Comparison of ENCODE assay signal across 1 cellular context in the genomic region with DNA sequence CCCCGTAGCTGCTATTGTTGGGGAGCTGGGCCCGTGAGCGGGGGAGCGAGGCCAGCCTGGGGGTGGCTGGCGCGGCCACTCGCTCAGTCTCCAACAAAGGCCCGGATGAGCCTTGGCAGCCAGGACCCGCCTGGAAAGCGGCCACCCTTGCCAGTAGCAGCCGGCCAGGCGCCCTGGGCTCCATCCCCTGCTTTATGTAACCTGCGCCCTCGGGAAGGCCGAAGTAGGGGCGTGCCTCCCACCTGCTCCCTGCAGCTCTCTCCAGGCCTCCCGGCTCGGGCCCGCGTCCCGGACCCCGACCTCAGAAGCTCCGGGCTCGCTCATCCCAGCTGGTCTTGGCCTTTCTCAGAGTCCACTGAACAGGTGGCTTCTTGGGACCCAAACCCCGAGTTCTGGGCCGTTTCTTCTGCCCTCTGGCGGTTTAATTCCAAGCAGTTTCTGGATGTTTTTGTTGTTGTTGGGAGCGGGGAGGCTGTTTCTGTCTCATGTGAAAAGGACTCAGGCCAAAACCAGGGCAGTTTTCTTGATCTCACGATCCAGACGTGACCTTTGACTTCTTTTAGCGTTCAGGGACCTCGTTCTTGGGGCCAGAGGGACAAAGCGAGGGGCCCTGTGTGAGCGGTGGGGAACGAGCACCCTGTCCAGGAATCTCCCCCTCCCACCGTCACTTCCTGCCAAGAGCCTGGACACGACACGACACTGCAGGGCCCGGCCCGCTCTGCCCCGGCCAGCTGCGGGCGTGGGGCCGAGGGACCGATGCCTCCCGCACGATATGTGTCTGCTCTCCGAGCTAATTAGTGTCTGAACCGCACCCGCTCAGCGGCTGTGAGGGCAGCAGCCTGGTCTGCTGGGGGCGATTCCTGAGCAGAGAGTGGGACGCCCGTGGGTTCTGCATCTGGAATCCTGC.
TF ChIP-seq lines count a peak whose summit lies in the region.

No MANE protein-coding gene starts in this region.

TF ChIP-seq in GM23338, 12 proteins besides CTCF, POLR2A, EP300 and RAD21 (continued from another document):
- TF ChIP-seq, protein P1, sequence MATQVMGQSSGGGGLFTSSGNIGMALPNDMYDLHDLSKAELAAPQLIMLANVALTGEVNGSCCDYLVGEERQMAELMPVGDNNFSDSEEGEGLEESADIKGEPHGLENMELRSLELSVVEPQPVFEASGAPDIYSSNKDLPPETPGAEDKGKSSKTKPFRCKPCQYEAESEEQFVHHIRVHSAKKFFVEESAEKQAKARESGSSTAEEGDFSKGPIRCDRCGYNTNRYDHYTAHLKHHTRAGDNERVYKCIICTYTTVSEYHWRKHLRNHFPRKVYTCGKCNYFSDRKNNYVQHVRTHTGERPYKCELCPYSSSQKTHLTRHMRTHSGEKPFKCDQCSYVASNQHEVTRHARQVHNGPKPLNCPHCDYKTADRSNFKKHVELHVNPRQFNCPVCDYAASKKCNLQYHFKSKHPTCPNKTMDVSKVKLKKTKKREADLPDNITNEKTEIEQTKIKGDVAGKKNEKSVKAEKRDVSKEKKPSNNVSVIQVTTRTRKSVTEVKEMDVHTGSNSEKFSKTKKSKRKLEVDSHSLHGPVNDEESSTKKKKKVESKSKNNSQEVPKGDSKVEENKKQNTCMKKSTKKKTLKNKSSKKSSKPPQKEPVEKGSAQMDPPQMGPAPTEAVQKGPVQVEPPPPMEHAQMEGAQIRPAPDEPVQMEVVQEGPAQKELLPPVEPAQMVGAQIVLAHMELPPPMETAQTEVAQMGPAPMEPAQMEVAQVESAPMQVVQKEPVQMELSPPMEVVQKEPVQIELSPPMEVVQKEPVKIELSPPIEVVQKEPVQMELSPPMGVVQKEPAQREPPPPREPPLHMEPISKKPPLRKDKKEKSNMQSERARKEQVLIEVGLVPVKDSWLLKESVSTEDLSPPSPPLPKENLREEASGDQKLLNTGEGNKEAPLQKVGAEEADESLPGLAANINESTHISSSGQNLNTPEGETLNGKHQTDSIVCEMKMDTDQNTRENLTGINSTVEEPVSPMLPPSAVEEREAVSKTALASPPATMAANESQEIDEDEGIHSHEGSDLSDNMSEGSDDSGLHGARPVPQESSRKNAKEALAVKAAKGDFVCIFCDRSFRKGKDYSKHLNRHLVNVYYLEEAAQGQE (IDR thresholded peaks at IDR 0.05; ENCODE audit: unreplicated experiment) = no peak
- TF ChIP-seq POLR2AphosphoS5 (IDR thresholded peaks at IDR 0.05; ENCODE audit: low read depth) = no peak
- no peak for TF ChIP-seq EZH2 (IDR thresholded peaks at IDR 0.05; ENCODE audit: low read depth, unreplicated experiment)
- TF ChIP-seq, protein P2, sequence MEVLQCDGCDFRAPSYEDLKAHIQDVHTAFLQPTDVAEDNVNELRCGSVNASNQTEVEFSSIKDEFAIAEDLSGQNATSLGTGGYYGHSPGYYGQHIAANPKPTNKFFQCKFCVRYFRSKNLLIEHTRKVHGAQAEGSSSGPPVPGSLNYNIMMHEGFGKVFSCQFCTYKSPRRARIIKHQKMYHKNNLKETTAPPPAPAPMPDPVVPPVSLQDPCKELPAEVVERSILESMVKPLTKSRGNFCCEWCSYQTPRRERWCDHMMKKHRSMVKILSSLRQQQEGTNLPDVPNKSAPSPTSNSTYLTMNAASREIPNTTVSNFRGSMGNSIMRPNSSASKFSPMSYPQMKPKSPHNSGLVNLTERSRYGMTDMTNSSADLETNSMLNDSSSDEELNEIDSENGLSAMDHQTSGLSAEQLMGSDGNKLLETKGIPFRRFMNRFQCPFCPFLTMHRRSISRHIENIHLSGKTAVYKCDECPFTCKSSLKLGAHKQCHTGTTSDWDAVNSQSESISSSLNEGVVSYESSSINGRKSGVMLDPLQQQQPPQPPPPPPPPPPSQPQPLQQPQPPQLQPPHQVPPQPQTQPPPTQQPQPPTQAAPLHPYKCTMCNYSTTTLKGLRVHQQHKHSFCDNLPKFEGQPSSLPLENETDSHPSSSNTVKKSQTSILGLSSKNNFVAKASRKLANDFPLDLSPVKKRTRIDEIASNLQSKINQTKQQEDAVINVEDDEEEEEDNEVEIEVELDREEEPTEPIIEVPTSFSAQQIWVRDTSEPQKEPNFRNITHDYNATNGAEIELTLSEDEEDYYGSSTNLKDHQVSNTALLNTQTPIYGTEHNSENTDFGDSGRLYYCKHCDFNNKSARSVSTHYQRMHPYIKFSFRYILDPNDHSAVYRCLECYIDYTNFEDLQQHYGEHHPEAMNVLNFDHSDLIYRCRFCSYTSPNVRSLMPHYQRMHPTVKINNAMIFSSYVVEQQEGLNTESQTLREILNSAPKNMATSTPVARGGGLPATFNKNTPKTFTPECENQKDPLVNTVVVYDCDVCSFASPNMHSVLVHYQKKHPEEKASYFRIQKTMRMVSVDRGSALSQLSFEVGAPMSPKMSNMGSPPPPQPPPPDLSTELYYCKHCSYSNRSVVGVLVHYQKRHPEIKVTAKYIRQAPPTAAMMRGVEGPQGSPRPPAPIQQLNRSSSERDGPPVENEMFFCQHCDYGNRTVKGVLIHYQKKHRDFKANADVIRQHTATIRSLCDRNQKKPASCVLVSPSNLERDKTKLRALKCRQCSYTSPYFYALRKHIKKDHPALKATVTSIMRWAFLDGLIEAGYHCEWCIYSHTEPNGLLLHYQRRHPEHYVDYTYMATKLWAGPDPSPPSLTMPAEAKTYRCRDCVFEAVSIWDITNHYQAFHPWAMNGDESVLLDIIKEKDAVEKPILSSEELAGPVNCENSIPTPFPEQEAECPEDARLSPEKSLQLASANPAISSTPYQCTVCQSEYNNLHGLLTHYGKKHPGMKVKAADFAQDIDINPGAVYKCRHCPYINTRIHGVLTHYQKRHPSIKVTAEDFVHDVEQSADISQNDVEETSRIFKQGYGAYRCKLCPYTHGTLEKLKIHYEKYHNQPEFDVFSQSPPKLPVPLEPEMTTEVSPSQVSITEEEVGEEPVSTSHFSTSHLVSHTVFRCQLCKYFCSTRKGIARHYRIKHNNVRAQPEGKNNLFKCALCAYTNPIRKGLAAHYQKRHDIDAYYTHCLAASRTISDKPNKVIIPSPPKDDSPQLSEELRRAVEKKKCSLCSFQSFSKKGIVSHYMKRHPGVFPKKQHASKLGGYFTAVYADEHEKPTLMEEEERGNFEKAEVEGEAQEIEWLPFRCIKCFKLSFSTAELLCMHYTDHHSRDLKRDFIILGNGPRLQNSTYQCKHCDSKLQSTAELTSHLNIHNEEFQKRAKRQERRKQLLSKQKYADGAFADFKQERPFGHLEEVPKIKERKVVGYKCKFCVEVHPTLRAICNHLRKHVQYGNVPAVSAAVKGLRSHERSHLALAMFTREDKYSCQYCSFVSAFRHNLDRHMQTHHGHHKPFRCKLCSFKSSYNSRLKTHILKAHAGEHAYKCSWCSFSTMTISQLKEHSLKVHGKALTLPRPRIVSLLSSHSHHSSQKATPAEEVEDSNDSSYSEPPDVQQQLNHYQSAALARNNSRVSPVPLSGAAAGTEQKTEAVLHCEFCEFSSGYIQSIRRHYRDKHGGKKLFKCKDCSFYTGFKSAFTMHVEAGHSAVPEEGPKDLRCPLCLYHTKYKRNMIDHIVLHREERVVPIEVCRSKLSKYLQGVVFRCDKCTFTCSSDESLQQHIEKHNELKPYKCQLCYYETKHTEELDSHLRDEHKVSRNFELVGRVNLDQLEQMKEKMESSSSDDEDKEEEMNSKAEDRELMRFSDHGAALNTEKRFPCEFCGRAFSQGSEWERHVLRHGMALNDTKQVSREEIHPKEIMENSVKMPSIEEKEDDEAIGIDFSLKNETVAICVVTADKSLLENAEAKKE (CRISPR knock-in tag; IDR thresholded peaks at IDR 0.05) = no peak
- TF ChIP-seq ZNF114 (CRISPR knock-in tag; IDR thresholded peaks at IDR 0.05) = no peak
- TF ChIP-seq, protein P3, sequence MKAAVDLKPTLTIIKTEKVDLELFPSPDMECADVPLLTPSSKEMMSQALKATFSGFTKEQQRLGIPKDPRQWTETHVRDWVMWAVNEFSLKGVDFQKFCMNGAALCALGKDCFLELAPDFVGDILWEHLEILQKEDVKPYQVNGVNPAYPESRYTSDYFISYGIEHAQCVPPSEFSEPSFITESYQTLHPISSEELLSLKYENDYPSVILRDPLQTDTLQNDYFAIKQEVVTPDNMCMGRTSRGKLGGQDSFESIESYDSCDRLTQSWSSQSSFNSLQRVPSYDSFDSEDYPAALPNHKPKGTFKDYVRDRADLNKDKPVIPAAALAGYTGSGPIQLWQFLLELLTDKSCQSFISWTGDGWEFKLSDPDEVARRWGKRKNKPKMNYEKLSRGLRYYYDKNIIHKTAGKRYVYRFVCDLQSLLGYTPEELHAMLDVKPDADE (IDR thresholded peaks at IDR 0.05) = no peak
- TF ChIP-seq CREB1 (CRISPR knock-in tag; IDR thresholded peaks at IDR 0.05; ENCODE audit: low read depth) = no peak
